Comparison of ENCODE assay signal across 8 cellular contexts in genomic region chr1:21325231-21325718, GRCh38. TPM values are rescaled to one million over a fixed set of nuclear protein-coding genes. Genes with fewer than 3 reads are reported as not detected.
A peak's percentile ranks its signal among the peaks of the same experiment; 100 is the strongest.
DNase-seq lines count a peak whose midpoint lies in the region; ATAC-seq, FAIRE-seq and TF ChIP-seq lines count a peak whose summit lies in the region.

No MANE protein-coding gene starts in this region.

- peak overlapping the region; percentile 97 for H3K27ac Mint-ChIP-seq in activated T-cell treated with anti-CD3 and anti-CD28 coated beads, Interleukin-2, amount 50 U/mL, for 24 hours
- peak overlapping the region; percentile 91 for H3K27ac Mint-ChIP-seq in type B pancreatic cell

- H3K27me3 ChIP-seq in adipocyte (replicated peaks; ENCODE audit: control insufficient read depth, insufficient read depth, low read length) (no peaks in the 10 kb centered on the region), lower lobe of right lung (ENCODE audit: low read depth) (no peaks in the 10 kb centered on the region)

- H3K9me3 ChIP-seq in adipocyte (ENCODE audit: control insufficient read depth, low read length) (no peaks in the 10 kb centered on the region), lower lobe of right lung (no peaks in the 10 kb centered on the region)

- peaks cover 71% of the 10 kb centered on the region for H3K36me3 Mint-ChIP-seq in activated T-cell treated with anti-CD3 and anti-CD28 coated beads, Interleukin-2, amount 50 U/mL, for 24 hours (ENCODE audit: low read depth)
- H3K36me3 Mint-ChIP-seq in type B pancreatic cell: peaks cover 3% of the 10 kb centered on the region

- H3K4me3 ChIP-seq in adipocyte (ENCODE audit: low read length): peak overlapping the region; percentile 57
- no peak overlapping the region for H3K4me3 ChIP-seq in lower lobe of right lung

- peak in 1 of 2 donors; percentile 1 for ATAC-seq in lower lobe of right lung

- DNase-seq in activated T-cell treated with anti-CD3 and anti-CD28 coated beads, Interleukin-2, amount 50 U/mL, for 24 hours: peak; percentile 56
- no peak for DNase-seq in activated T-cell treated with anti-CD3 and anti-CD28 coated beads, Interleukin-2, amount 50 U/mL, for 1 hour
- DNase-seq in adipocyte (ENCODE audit: low read depth) (no peak), lower lobe of right lung (peak; percentile 57), type B pancreatic cell (ENCODE audit: extremely low spot score, unreplicated experiment) (no peak), Ammon's horn (ENCODE audit: low spot score) (no peak), HTR-8/SVneo (ENCODE audit: insufficient read length, low spot score) (no peak), DMS153 treated with DMSO at 0.1 percent for 48 hours (lab: John Stamatoyannopoulos, UW; ENCODE audit: unreplicated experiment) (no peak)

- H3K4me1 ChIP-seq in adipocyte (ENCODE audit: control insufficient read depth, insufficient read depth, low read length) (peaks cover 71% of the 10 kb centered on the region), lower lobe of right lung (peaks cover 75% of the 10 kb centered on the region)

- H3K27ac ChIP-seq in lower lobe of right lung: peak overlapping the region; percentile 83

- TF ChIP-seq CTCF in lower lobe of right lung (IDR thresholded peaks at IDR 0.05) (no peak), type B pancreatic cell (conservative IDR thresholded peaks at IDR 0.05) (no peak)

- FAIRE-seq in HTR-8/SVneo (lab: Jason Lieb, UNC): no peak

- H3K36me3 ChIP-seq in adipocyte (ENCODE audit: control insufficient read depth, insufficient read depth, low read length, severe bottlenecking) (no peaks in the 10 kb centered on the region), lower lobe of right lung (no peaks in the 10 kb centered on the region)

- peak overlapping the region; percentile 69 for H3K4me3 Mint-ChIP-seq in activated T-cell treated with anti-CD3 and anti-CD28 coated beads, Interleukin-2, amount 50 U/mL, for 24 hours
- no peak overlapping the region for H3K4me3 Mint-ChIP-seq in type B pancreatic cell

- peak overlapping the region; percentile 77 for H3K9ac ChIP-seq in adipocyte (ENCODE audit: low read length)

- intact Hi-C loops in lower lobe of right lung (cut with DNase I): no loop called here

- no peaks in the 10 kb centered on the region for H3K9me3 Mint-ChIP-seq in activated T-cell treated with anti-CD3 and anti-CD28 coated beads, Interleukin-2, amount 50 U/mL, for 24 hours
- no peaks in the 10 kb centered on the region for H3K9me3 Mint-ChIP-seq in type B pancreatic cell

- peaks cover 93% of the 10 kb centered on the region for H3K4me1 Mint-ChIP-seq in activated T-cell treated with anti-CD3 and anti-CD28 coated beads, Interleukin-2, amount 50 U/mL, for 24 hours (ENCODE audit: low read depth)
- peaks cover 69% of the 10 kb centered on the region for H3K4me1 Mint-ChIP-seq in type B pancreatic cell (ENCODE audit: unreplicated experiment)

- H3K27me3 Mint-ChIP-seq in activated T-cell treated with anti-CD3 and anti-CD28 coated beads, Interleukin-2, amount 50 U/mL, for 24 hours: no peaks in the 10 kb centered on the region
- H3K27me3 Mint-ChIP-seq in type B pancreatic cell: no peaks in the 10 kb centered on the region

RNA-seq across cellular contexts. Expression of gene ECE1, which starts 35.0 kb away (rescaled TPM):
- total RNA-seq in lower lobe of right lung (90.9 TPM), type B pancreatic cell (ENCODE audit: low replicate concordance) (37.2 and 49.8 TPM in 2 replicates)

Comparison
In these comparisons a context has a peak if more than half of its experiments do, and no peak if none do; other contexts are left out.
1. DNase-seq: peak in activated T-cell treated with anti-CD3 and anti-CD28 coated beads, Interleukin-2, amount 50 U/mL, for 24 hours (single experiment) and lower lobe of right lung (single experiment); none in activated T-cell treated with anti-CD3 and anti-CD28 coated beads, Interleukin-2, amount 50 U/mL, for 1 hour (single experiment), adipocyte (single experiment), type B pancreatic cell (single experiment), Ammon's horn (single experiment), HTR-8/SVneo (single experiment) and DMS153 treated with DMSO at 0.1 percent for 48 hours (single experiment).